2 cellular contexts compared by ENCODE assay signal in genomic region chr2:215870986-215871385, GRCh38.
TF ChIP-seq lines count a peak whose summit lies in the region.

No MANE protein-coding gene starts in this region.

TF ChIP-seq in A549, 52 proteins besides CTCF, POLR2A, EP300 and RAD21 (continued from another document):
- TF ChIP-seq REST (IDR thresholded peaks at IDR 0.05) (no peak), HEYL (CRISPR knock-in tag; IDR thresholded peaks at IDR 0.05) (no peak), MYC (IDR thresholded peaks at IDR 0.05; ENCODE audit: borderline replicate concordance, low read length) (no peak), KDM5A (IDR thresholded peaks at IDR 0.05) (no peak), ESRRA (IDR thresholded peaks at IDR 0.05; ENCODE audit: borderline replicate concordance, low read length) (no peak)
- TF ChIP-seq, protein P1, sequence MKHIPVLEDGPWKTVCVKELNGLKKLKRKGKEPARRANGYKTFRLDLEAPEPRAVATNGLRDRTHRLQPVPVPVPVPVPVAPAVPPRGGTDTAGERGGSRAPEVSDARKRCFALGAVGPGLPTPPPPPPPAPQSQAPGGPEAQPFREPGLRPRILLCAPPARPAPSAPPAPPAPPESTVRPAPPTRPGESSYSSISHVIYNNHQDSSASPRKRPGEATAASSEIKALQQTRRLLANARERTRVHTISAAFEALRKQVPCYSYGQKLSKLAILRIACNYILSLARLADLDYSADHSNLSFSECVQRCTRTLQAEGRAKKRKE (CRISPR knock-in tag; IDR thresholded peaks at IDR 0.05; ENCODE audit: low read depth): no peak

TF ChIP-seq in H1, 55 proteins besides CTCF, POLR2A, EP300 and RAD21 (continued from another document):
- TF ChIP-seq SIRT6 (IDR thresholded peaks at IDR 0.05; ENCODE audit: low read length): no peak
- no peak for TF ChIP-seq SP1 (IDR thresholded peaks at IDR 0.05; ENCODE audit: low read depth, low read length)
- no peak for TF ChIP-seq HDAC6 (IDR thresholded peaks at IDR 0.05; ENCODE audit: low read depth, low read length)
- no peak for TF ChIP-seq YY1 (IDR thresholded peaks at IDR 0.05; ENCODE audit: low read depth, low read length)
- TF ChIP-seq RXRA (IDR thresholded peaks at IDR 0.05; ENCODE audit: insufficient read depth, low read depth, low read length): no peak
- TF ChIP-seq RNF2 (IDR thresholded peaks at IDR 0.05; ENCODE audit: borderline replicate concordance, low read depth, low read length, missing control alignments, poor library complexity, severe bottlenecking): no peak
- no peak for TF ChIP-seq GTF2F1 (IDR thresholded peaks at IDR 0.05; ENCODE audit: borderline replicate concordance, low read depth, low read length)
- no peak for TF ChIP-seq RBBP5 (IDR thresholded peaks at IDR 0.05; ENCODE audit: borderline replicate concordance, low read depth, low read length)
- TF ChIP-seq TCF12 (IDR thresholded peaks at IDR 0.05; ENCODE audit: low read depth, low read length): no peak
- TF ChIP-seq SRF (IDR thresholded peaks at IDR 0.05; ENCODE audit: low read depth, low read length): no peak
- no peak for TF ChIP-seq BCL11A (IDR thresholded peaks at IDR 0.05; ENCODE audit: low read depth in 2 of 2, low read length in 2 of 2)
- no peak for TF ChIP-seq EGR1 (IDR thresholded peaks at IDR 0.05; ENCODE audit: borderline replicate concordance, low read depth, low read length)
- no peak for TF ChIP-seq KDM4A (IDR thresholded peaks at IDR 0.05; ENCODE audit: low read depth, low read length, severe bottlenecking)
- no peak for TF ChIP-seq BRCA1 (IDR thresholded peaks at IDR 0.05; ENCODE audit: low read depth, low read length)
- TF ChIP-seq, protein P2, sequence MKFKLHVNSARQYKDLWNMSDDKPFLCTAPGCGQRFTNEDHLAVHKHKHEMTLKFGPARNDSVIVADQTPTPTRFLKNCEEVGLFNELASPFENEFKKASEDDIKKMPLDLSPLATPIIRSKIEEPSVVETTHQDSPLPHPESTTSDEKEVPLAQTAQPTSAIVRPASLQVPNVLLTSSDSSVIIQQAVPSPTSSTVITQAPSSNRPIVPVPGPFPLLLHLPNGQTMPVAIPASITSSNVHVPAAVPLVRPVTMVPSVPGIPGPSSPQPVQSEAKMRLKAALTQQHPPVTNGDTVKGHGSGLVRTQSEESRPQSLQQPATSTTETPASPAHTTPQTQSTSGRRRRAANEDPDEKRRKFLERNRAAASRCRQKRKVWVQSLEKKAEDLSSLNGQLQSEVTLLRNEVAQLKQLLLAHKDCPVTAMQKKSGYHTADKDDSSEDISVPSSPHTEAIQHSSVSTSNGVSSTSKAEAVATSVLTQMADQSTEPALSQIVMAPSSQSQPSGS (IDR thresholded peaks at IDR 0.05; ENCODE audit: low read length): no peak
- no peak for TF ChIP-seq CEBPB (IDR thresholded peaks at IDR 0.05; ENCODE audit: low read depth, low read length)
- TF ChIP-seq BACH1 (IDR thresholded peaks at IDR 0.05; ENCODE audit: low read length): no peak
- no peak for TF ChIP-seq JUN (IDR thresholded peaks at IDR 0.05; ENCODE audit: low read depth, low read length)
